In the genomic region with DNA sequence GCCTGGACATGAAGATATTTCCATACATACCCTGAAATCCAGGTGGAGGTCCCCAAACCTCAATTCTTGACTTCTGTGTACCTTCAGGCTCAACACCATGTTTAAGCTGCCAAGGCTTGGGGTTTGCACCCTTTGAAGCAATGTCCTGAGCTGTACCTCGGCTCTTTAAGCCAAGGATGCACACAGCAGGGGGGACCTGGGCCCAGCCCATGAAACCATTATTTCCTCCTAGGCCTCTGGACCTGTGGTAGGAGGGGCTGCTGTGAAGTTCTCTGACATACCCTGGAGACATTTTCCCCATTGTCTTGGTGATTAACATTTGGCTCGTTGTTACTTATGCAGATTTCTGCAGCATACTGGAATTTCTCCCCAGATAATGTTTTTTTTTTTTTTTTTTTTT, we compare ENCODE assay signal across 33 cellular contexts.
"Had no signal": no experiment of that assay in that cellular context is flagged by ENCODE, and none has a peak within 500 bp of the region (broad histone marks: within the 10 kb centered on the region; RNA-seq: fewer than 3 reads in every experiment).

No MANE protein-coding gene starts in this region.

- ATAC-seq: activated naive CD4-positive, alpha-beta T cell treated with anti-CD3 and anti-CD28 coated beads, Interleukin-2, amount 50 U/mL, for 72 hours; activated naive CD8-positive, alpha-beta T cell treated with anti-CD3 and anti-CD28 coated beads, Interleukin-2, amount 50 U/mL, for 24 hours; activated T-cell treated with anti-CD3 and anti-CD28 coated beads, Interleukin-2, amount 50 U/mL, for 4 hours; activated T-cell treated with anti-CD3 and anti-CD28 coated beads, Interleukin-2, amount 50 U/mL, for 72 hours; activated T-helper 17 cell treated with anti-CD3 and anti-CD28 coated beads, Interleukin-2, amount 50 U/mL, for 72 hours; body of pancreas had no signal

- H3K9me3 ChIP-seq: adrenal gland, ascending aorta, body of pancreas, breast epithelium had no signal

- FAIRE-seq: astrocyte, bronchial epithelial cell, colon had no signal

- H3K4me1 ChIP-seq: adrenal gland, ascending aorta, body of pancreas, breast epithelium had no signal

- H3K27me3 ChIP-seq: adrenal gland, ascending aorta, body of pancreas, brain microvascular endothelial cell, breast epithelium, cardiac muscle cell had no signal

- H3K27ac ChIP-seq: adrenal gland, ascending aorta, body of pancreas, brain microvascular endothelial cell, breast epithelium, cardiac muscle cell had no signal

- H3K36me3 ChIP-seq: adrenal gland, ascending aorta, brain microvascular endothelial cell, breast epithelium, cardiac muscle cell had no signal

- H3K4me3 ChIP-seq: adrenal gland, ascending aorta, body of pancreas, breast epithelium, cardiac muscle cell had no signal

- DNase-seq: activated effector memory CD4-positive, alpha-beta T cell treated with anti-CD3 and anti-CD28 coated beads, Interleukin-2, amount 50 U/mL, for 16 hours; activated effector memory CD4-positive, alpha-beta T cell treated with Interleukin-2 at 50 U/mL for 16 hours; activated gamma-delta T cell; activated gamma-delta T cell treated with Interleukin-2 at 50 U/mL for 16 hours; activated naive CD4-positive, alpha-beta T cell; activated naive CD4-positive, alpha-beta T cell treated with anti-CD3 and anti-CD28 coated beads for 36 hours; activated naive CD4-positive, alpha-beta T cell treated with anti-CD3 and anti-CD28 coated beads, Interleukin-2, amount 10 ng/mL, durations not matched to agents 7 days and 5 days; activated naive CD4-positive, alpha-beta T cell treated with anti-CD3 and anti-CD28 coated beads, Interleukin-2, amount 50 U/mL, for 16 hours; activated naive CD4-positive, alpha-beta T cell treated with Interleukin-2 at 50 U/mL for 16 hours; activated naive CD8-positive, alpha-beta T cell treated with anti-CD3 and anti-CD28 coated beads for 36 hours; activated naive CD8-positive, alpha-beta T cell treated with anti-CD3 and anti-CD28 coated beads, Interleukin-2, amount 10 ng/mL, durations not matched to agents 7 days and 5 days; activated naive CD8-positive, alpha-beta T cell treated with anti-CD3 and anti-CD28 coated beads, Interleukin-2, amount 50 U/mL, for 24 hours; activated T-cell treated with anti-CD3 and anti-CD28 coated beads, Interleukin-2, amount 50 U/mL, for 24 hours; activated T-cell treated with anti-CD3 and anti-CD28 coated beads, Interleukin-2, amount 50 U/mL, for 4 hours; activated T-cell treated with anti-CD3 and anti-CD28 coated beads, Interleukin-2, amount 50 U/mL, for 48 hours; activated T-cell treated with anti-CD3 and anti-CD28 coated beads, Interleukin-2, amount 50 U/mL, for 72 hours; adrenal gland; amniotic stem cell; amygdala; anterior cingulate cortex; aorta; body of pancreas; brain microvascular endothelial cell; caudate nucleus; central memory CD4-positive, alpha-beta T cell had no signal
